Comparison of ENCODE assay signal across 37 cellular contexts in the genomic region with DNA sequence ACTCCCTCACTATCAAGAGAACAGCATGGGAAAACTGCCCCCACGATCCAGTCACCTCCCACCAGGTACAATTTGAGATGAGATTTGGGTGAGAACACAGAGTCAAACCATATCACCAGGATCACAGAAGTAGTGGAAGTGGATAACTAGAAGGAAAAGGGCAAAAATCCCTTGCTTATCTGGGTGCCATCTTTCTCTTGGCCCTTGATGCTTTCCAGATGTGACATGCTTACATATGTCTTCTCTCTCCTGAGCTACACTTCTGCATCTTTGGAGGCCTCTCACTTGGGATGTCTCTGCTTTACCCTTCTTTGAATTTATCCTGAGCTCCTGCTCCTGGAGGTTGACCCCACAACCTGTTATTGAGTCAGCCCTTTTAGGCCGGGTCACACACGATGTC. TPM values are rescaled to one million over a fixed set of nuclear protein-coding genes. Genes with fewer than 3 reads are reported as not detected.
"Had no signal": no experiment of that assay in that cellular context is flagged by ENCODE, and none has a peak within 500 bp of the region (broad histone marks: within the 10 kb centered on the region; RNA-seq: fewer than 3 reads in every experiment).

No MANE protein-coding gene starts in this region.

- DNase-seq: activated CD4-positive, alpha-beta memory T cell treated with anti-CD3 and anti-CD28 coated beads, Interleukin-2, amount 10 ng/mL, durations not matched to agents 7 days and 5 days; activated CD4-positive, alpha-beta T cell treated with anti-CD3 and anti-CD28 coated beads for 1 hour; activated CD4-positive, alpha-beta T cell treated with anti-CD3 and anti-CD28 coated beads for 48 hours; activated CD4-positive, CD25-positive, alpha-beta regulatory T cell; activated CD8-positive, alpha-beta memory T cell treated with anti-CD3 and anti-CD28 coated beads for 24 hours; activated CD8-positive, alpha-beta memory T cell treated with anti-CD3 and anti-CD28 coated beads, Interleukin-2, amount 10 ng/mL, durations not matched to agents 7 days and 5 days; activated CD8-positive, alpha-beta memory T cell treated with anti-CD3 and anti-CD28 coated beads, Interleukin-2, amount 50 U/mL, for 48 hours; activated effector memory CD4-positive, alpha-beta T cell treated with anti-CD3 and anti-CD28 coated beads, Interleukin-2, amount 50 U/mL, for 16 hours; activated naive CD4-positive, alpha-beta T cell; activated naive CD4-positive, alpha-beta T cell treated with anti-CD3 and anti-CD28 coated beads, Interleukin-2, amount 50 U/mL, for 16 hours; activated naive CD8-positive, alpha-beta T cell treated with anti-CD3 and anti-CD28 coated beads, Interleukin-2, amount 10 ng/mL, durations not matched to agents 7 days and 5 days; activated T-cell treated with anti-CD3 and anti-CD28 coated beads, Interleukin-2, amount 50 U/mL, for 48 hours; body of pancreas; central memory CD4-positive, alpha-beta T cell; MM.1S; NCI-H1092 treated with DMSO at 0.1 percent for 48 hours; NCI-H1417 treated with DMSO at 0.1 percent for 48 hours; NCI-H187 treated with DMSO at 0.1 percent for 48 hours; NCI-H2081; NCI-H2171 treated with DMSO at 0.1 percent for 48 hours; NCI-H2227 treated with DMSO at 0.1 percent for 48 hours; NCI-H446; NCI-H510A treated with DMSO at 0.1 percent for 48 hours; NCI-H526 treated with DMSO at 0.1 percent for 48 hours; RPMI8226; SHP77 treated with DMSO at 0.1 percent for 48 hours; T1000; WERI-Rb-1 had no signal

- H3K4me3 Mint-ChIP-seq: activated CD4-positive, alpha-beta memory T cell treated with anti-CD3 and anti-CD28 coated beads, Interleukin-2, amount 10 ng/mL, durations not matched to agents 7 days and 5 days; activated CD8-positive, alpha-beta memory T cell treated with anti-CD3 and anti-CD28 coated beads, Interleukin-2, amount 10 ng/mL, durations not matched to agents 7 days and 5 days; activated naive CD8-positive, alpha-beta T cell treated with anti-CD3 and anti-CD28 coated beads, Interleukin-2, amount 10 ng/mL, durations not matched to agents 7 days and 5 days had no signal

- H3K36me3 Mint-ChIP-seq: activated CD8-positive, alpha-beta memory T cell treated with anti-CD3 and anti-CD28 coated beads, Interleukin-2, amount 10 ng/mL, durations not matched to agents 7 days and 5 days; activated naive CD8-positive, alpha-beta T cell treated with anti-CD3 and anti-CD28 coated beads, Interleukin-2, amount 10 ng/mL, durations not matched to agents 7 days and 5 days had no signal

- H3K27me3 ChIP-seq: body of pancreas, breast epithelium, SJSA1 had no signal

- H3K9me3 ChIP-seq: body of pancreas, breast epithelium, SJSA1 had no signal

- H3K27ac ChIP-seq: body of pancreas, breast epithelium, KMS-11, SJSA1, WERI-Rb-1 had no signal

- H3K36me3 ChIP-seq: breast epithelium, SJSA1, WERI-Rb-1 had no signal

- ATAC-seq: activated CD8-positive, alpha-beta memory T cell treated with anti-CD3 and anti-CD28 coated beads, Interleukin-2, amount 10 ng/mL, durations not matched to agents 7 days and 5 days; body of pancreas; Panc1 had no signal

- FAIRE-seq: astrocyte had no signal

- H3K4me2 ChIP-seq: KMS-11 had no signal

- H3K4me1 ChIP-seq: body of pancreas, breast epithelium had no signal

- H3K9ac ChIP-seq: KMS-11 had no signal

- H3K27ac Mint-ChIP-seq: activated CD4-positive, alpha-beta memory T cell treated with anti-CD3 and anti-CD28 coated beads, Interleukin-2, amount 10 ng/mL, durations not matched to agents 7 days and 5 days; activated CD8-positive, alpha-beta memory T cell treated with anti-CD3 and anti-CD28 coated beads, Interleukin-2, amount 10 ng/mL, durations not matched to agents 7 days and 5 days; activated naive CD8-positive, alpha-beta T cell treated with anti-CD3 and anti-CD28 coated beads, Interleukin-2, amount 10 ng/mL, durations not matched to agents 7 days and 5 days had no signal

- H3K4me1 Mint-ChIP-seq: activated CD4-positive, alpha-beta memory T cell treated with anti-CD3 and anti-CD28 coated beads, Interleukin-2, amount 10 ng/mL, durations not matched to agents 7 days and 5 days; activated CD8-positive, alpha-beta memory T cell treated with anti-CD3 and anti-CD28 coated beads, Interleukin-2, amount 10 ng/mL, durations not matched to agents 7 days and 5 days; activated naive CD8-positive, alpha-beta T cell treated with anti-CD3 and anti-CD28 coated beads, Interleukin-2, amount 10 ng/mL, durations not matched to agents 7 days and 5 days had no signal

- H3K9me3 Mint-ChIP-seq: activated CD4-positive, alpha-beta memory T cell treated with anti-CD3 and anti-CD28 coated beads, Interleukin-2, amount 10 ng/mL, durations not matched to agents 7 days and 5 days; activated naive CD8-positive, alpha-beta T cell treated with anti-CD3 and anti-CD28 coated beads, Interleukin-2, amount 10 ng/mL, durations not matched to agents 7 days and 5 days had no signal

- H3K27me3 Mint-ChIP-seq: activated CD4-positive, alpha-beta memory T cell treated with anti-CD3 and anti-CD28 coated beads, Interleukin-2, amount 10 ng/mL, durations not matched to agents 7 days and 5 days; activated CD8-positive, alpha-beta memory T cell treated with anti-CD3 and anti-CD28 coated beads, Interleukin-2, amount 10 ng/mL, durations not matched to agents 7 days and 5 days; activated naive CD8-positive, alpha-beta T cell treated with anti-CD3 and anti-CD28 coated beads, Interleukin-2, amount 10 ng/mL, durations not matched to agents 7 days and 5 days had no signal

- H3K4me3 ChIP-seq: body of pancreas, breast epithelium, SJSA1 had no signal

RNA-seq across cellular contexts. Expression of gene APOBEC4, which starts 57.6 kb away (rescaled TPM):
- total RNA-seq: activated CD4-positive, alpha-beta memory T cell treated with anti-CD3 and anti-CD28 coated beads, Interleukin-2, amount 10 ng/mL, durations not matched to agents 7 days and 5 days; activated CD8-positive, alpha-beta memory T cell treated with anti-CD3 and anti-CD28 coated beads, Interleukin-2, amount 10 ng/mL, durations not matched to agents 7 days and 5 days; activated naive CD8-positive, alpha-beta T cell treated with anti-CD3 and anti-CD28 coated beads, Interleukin-2, amount 10 ng/mL, durations not matched to agents 7 days and 5 days; astrocyte; body of pancreas; breast epithelium; cerebellum; LHCN-M2; SJSA1; T-helper 1 cell treated with Interleukin-12 subunit alpha and Interleukin-12 subunit beta and Interleukin-4 antibody, amounts not matched to agents 30 ng/mL and 1 ng/mL, for 36 hours; T-helper 2 cell treated with Interferon-gamma antibody and Interleukin-4, amounts not matched to agents 100 ng/mL and 5 ng/mL, for 36 hours had no signal
